ENCODE assay signal across 18 cellular contexts in genomic region chr2:26521913-26522180, GRCh38. TPM values are rescaled to one million over a fixed set of nuclear protein-coding genes. Genes with fewer than 3 reads are reported as not detected.
DNase-seq lines count a peak whose midpoint lies in the region; ATAC-seq, FAIRE-seq and TF ChIP-seq lines count a peak whose summit lies in the region.
"Had no signal": no experiment of that assay in that cellular context is flagged by ENCODE, and none has a peak within 500 bp of the region (broad histone marks: within the 10 kb centered on the region; RNA-seq: fewer than 3 reads in every experiment).

No MANE protein-coding gene starts in this region.

- no peaks in the 10 kb centered on the region for H3K4me1 ChIP-seq in endodermal cell (ENCODE audit: control insufficient read depth, insufficient read depth, low read length)
- H3K4me1 ChIP-seq in aorta (ENCODE audit: control insufficient read depth in 1 of 2, insufficient read depth in 2 of 2, low read length in 2 of 2), result no peaks in the 10 kb centered on the region
- no peaks in the 10 kb centered on the region for H3K4me1 ChIP-seq in kidney (ENCODE audit: control insufficient read depth in 1 of 2, insufficient read depth in 1 of 2, low read depth in 1 of 2, low read length in 2 of 2)
- H3K4me1 ChIP-seq in naive thymus-derived CD4-positive, alpha-beta T cell (ENCODE audit: control insufficient read depth in 2 of 2, insufficient read depth in 2 of 2, low read length in 2 of 2), result peaks cover 4 to 22% of the 10 kb centered on the region in 2 donors
- H3K4me1 ChIP-seq: SJSA1 had no signal

- no peak overlapping the region for H3K27ac ChIP-seq in endodermal cell (ENCODE audit: low read depth, low read length)
- H3K27ac ChIP-seq in aorta (ENCODE audit: low read depth in 1 of 2, low read length in 2 of 2), result no peak overlapping the region
- no peak overlapping the region for H3K27ac ChIP-seq in kidney (ENCODE audit: low read depth in 2 of 2, low read length in 2 of 2)
- no peak overlapping the region for H3K27ac ChIP-seq in naive thymus-derived CD4-positive, alpha-beta T cell (ENCODE audit: low read depth, low read length)
- H3K27ac ChIP-seq: SJSA1 had no signal

- H3K9ac ChIP-seq in endodermal cell (ENCODE audit: extremely low read depth, low read length, poor library complexity, severe bottlenecking) (no peak overlapping the region), kidney (ENCODE audit: low read length in 2 of 2) (no peak overlapping the region)

- H3K4me1 Mint-ChIP-seq in endodermal cell, result no peaks in the 10 kb centered on the region
- peaks cover 11 to 34% (median 28%) of the 10 kb centered on the region in 7 donors for H3K4me1 Mint-ChIP-seq in naive thymus-derived CD4-positive, alpha-beta T cell
- H3K4me1 Mint-ChIP-seq: GM23338 had no signal

- peaks cover 3% of the 10 kb centered on the region for H3K27me3 Mint-ChIP-seq in endodermal cell (ENCODE audit: insufficient read depth)
- H3K27me3 Mint-ChIP-seq in naive thymus-derived CD4-positive, alpha-beta T cell, result peaks cover 0 to 9% (median 0%) of the 10 kb centered on the region in 5 donors

- H3K9me3 ChIP-seq in endodermal cell (ENCODE audit: control insufficient read depth, low read length) (no peaks in the 10 kb centered on the region), aorta (ENCODE audit: control insufficient read depth, low read length) (no peaks in the 10 kb centered on the region), kidney (ENCODE audit: control insufficient read depth in 1 of 2, low read length in 2 of 2) (no peaks in the 10 kb centered on the region)
- no peaks in the 10 kb centered on the region for H3K9me3 ChIP-seq in naive thymus-derived CD4-positive, alpha-beta T cell (ENCODE audit: control insufficient read depth in 2 of 3, low read length in 3 of 3)
- H3K9me3 ChIP-seq: SJSA1 had no signal

- H3K4me3 Mint-ChIP-seq in endodermal cell, result no peak overlapping the region
- no peak overlapping the region for H3K4me3 Mint-ChIP-seq in naive thymus-derived CD4-positive, alpha-beta T cell
- H3K4me3 Mint-ChIP-seq: CD4-positive, CD25-positive, alpha-beta regulatory T cell; GM23338 had no signal

- 75 to 78% methylated on average over 4 to 5 of the region's 5 CpGs for WGBS in endodermal cell (ENCODE audit: insufficient coverage in 1 of 2, insufficient read length in 1 of 2), 2 experiments
- WGBS in aorta, 2 donors, result 36 to 43% methylated on average over 5 of the region's 5 CpGs

- no peaks in the 10 kb centered on the region for H3K27me3 ChIP-seq in endodermal cell (ENCODE audit: control insufficient read depth, insufficient read depth, low read length, poor library complexity, severe bottlenecking)
- H3K27me3 ChIP-seq in aorta (ENCODE audit: control insufficient read depth in 1 of 2, insufficient read depth in 2 of 2, low read length in 1 of 2), result no peaks in the 10 kb centered on the region
- no peaks in the 10 kb centered on the region for H3K27me3 ChIP-seq in naive thymus-derived CD4-positive, alpha-beta T cell (ENCODE audit: control insufficient read depth in 2 of 2, insufficient read depth in 2 of 2, low read length in 2 of 2)

- CTCF ChIA-PET in naive thymus-derived CD4-positive, alpha-beta T cell (lab: Charles Lee), result no interaction called here

- FAIRE-seq in kidney (lab: Jason Lieb, UNC), result no peak
- FAIRE-seq: A204.1 had no signal

- DNase-seq in activated effector memory CD4-positive, alpha-beta T cell treated with anti-CD3 and anti-CD28 coated beads, Interleukin-2, amount 50 U/mL, for 16 hours, result peak; percentile 25
- DNase-seq in activated effector memory CD4-positive, alpha-beta T cell treated with Interleukin-2 at 50 U/mL for 16 hours, result no peak
- DNase-seq in NCI-H524 (lab: John Stamatoyannopoulos, UW) (peak; percentile 88 to 89), endodermal cell (no peak), aorta (peak; percentile 21 to 32), occipital lobe (lab: John Stamatoyannopoulos, UW) (no peak), kidney (no peak)
- no peak for DNase-seq in naive thymus-derived CD4-positive, alpha-beta T cell
- DNase-seq: DMS79 treated with DMSO at 0.1 percent for 48 hours, GDM1, NCI-H1048, NCI-H526 treated with DMSO at 0.1 percent for 48 hours had no signal

- intact Hi-C loops in aorta (cut with DNase I) (no loop called here), kidney (cut with DNase I) (no loop called here)
- intact Hi-C loops in naive thymus-derived CD4-positive, alpha-beta T cell (cut with micrococcal nuclease), result no loop called here

- H3K9me3 Mint-ChIP-seq in endodermal cell, result no peaks in the 10 kb centered on the region
- H3K9me3 Mint-ChIP-seq in naive thymus-derived CD4-positive, alpha-beta T cell, result no peaks in the 10 kb centered on the region
- H3K9me3 Mint-ChIP-seq: CD4-positive, CD25-positive, alpha-beta regulatory T cell; GM23338 had no signal

- no peaks in the 10 kb centered on the region for H3K36me3 ChIP-seq in endodermal cell (ENCODE audit: control insufficient read depth, insufficient read depth, low read length)
- no peaks in the 10 kb centered on the region for H3K36me3 ChIP-seq in aorta (ENCODE audit: control insufficient read depth in 1 of 2, insufficient read depth in 2 of 2, low read length in 1 of 2)
- no peaks in the 10 kb centered on the region for H3K36me3 ChIP-seq in kidney (ENCODE audit: control insufficient read depth in 1 of 2, insufficient read depth in 2 of 2, low read length in 2 of 2)
- H3K36me3 ChIP-seq in naive thymus-derived CD4-positive, alpha-beta T cell (ENCODE audit: control insufficient read depth in 2 of 3, insufficient read depth in 3 of 3, low read length in 3 of 3), result no peaks in the 10 kb centered on the region
- H3K36me3 ChIP-seq: SJSA1 had no signal

- no peaks in the 10 kb centered on the region for H3K36me3 Mint-ChIP-seq in endodermal cell (ENCODE audit: low read depth)
- H3K36me3 Mint-ChIP-seq in naive thymus-derived CD4-positive, alpha-beta T cell, result no peaks in the 10 kb centered on the region
- H3K36me3 Mint-ChIP-seq: CD4-positive, CD25-positive, alpha-beta regulatory T cell had no signal

- POLR2A ChIA-PET in naive thymus-derived CD4-positive, alpha-beta T cell (lab: Charles Lee), result no interaction called here

- TF ChIP-seq CTCF in endodermal cell (conservative IDR thresholded peaks at IDR 0.05), result no peak
- no peak for TF ChIP-seq CTCF in kidney (IDR thresholded peaks at IDR 0.05; ENCODE audit: borderline replicate concordance, extremely low read depth, insufficient read depth)

- H3K4me3 ChIP-seq in endodermal cell (ENCODE audit: low read length), result no peak overlapping the region
- H3K4me3 ChIP-seq in aorta (ENCODE audit: low read length in 2 of 2), result no peak overlapping the region
- H3K4me3 ChIP-seq in kidney (ENCODE audit: low read length in 2 of 2), result no peak overlapping the region
- H3K4me3 ChIP-seq in naive thymus-derived CD4-positive, alpha-beta T cell (ENCODE audit: low read length), result no peak overlapping the region
- H3K4me3 ChIP-seq: GM23338, SJSA1 had no signal

- no peak for ATAC-seq in aorta (ENCODE audit: low FRiP score)
- no peak for ATAC-seq in naive thymus-derived CD4-positive, alpha-beta T cell

- H3K27ac Mint-ChIP-seq in endodermal cell, result peak overlapping the region; percentile 23
- no peak overlapping the region for H3K27ac Mint-ChIP-seq in naive thymus-derived CD4-positive, alpha-beta T cell
- H3K27ac Mint-ChIP-seq: CD4-positive, CD25-positive, alpha-beta regulatory T cell; GM23338 had no signal

RNA-seq across cellular contexts. Expression of gene OTOF, which starts 43.9 kb away (rescaled TPM):
- total RNA-seq in endodermal cell (1 to 10 TPM; 1.1 to 1.2 TPM), aorta (under 1 TPM; 0.06 to 0.24 TPM), occipital lobe (0.47 TPM), kidney (0.16 TPM)
- 0.75 TPM for polyA plus RNA-seq in endodermal cell (2013, experiment 1 of 2)
- polyA plus RNA-seq in endodermal cell (2013, experiment 2 of 2), result 0.37 TPM
- polyA plus RNA-seq in aorta (not detected), kidney (ENCODE audit: insufficient read depth, low read depth, low replicate concordance) (not detected)
- 10 to 100 TPM in 1 of 5 experiments, under 1 TPM in 3, not detected in 1; 0.16 to 14.8 (median 0.71) TPM for total RNA-seq in naive thymus-derived CD4-positive, alpha-beta T cell
- under 1 TPM in 1 of 2 donors, not detected in 1; 0.22 TPM for polyA plus RNA-seq in naive thymus-derived CD4-positive, alpha-beta T cell
- total RNA-seq: Calu3, HT1080, SJSA1 had no signal

Comparison
In these comparisons a context has a peak if more than half of its experiments do, and no peak if none do; other contexts are left out.
1. DNase-seq: peak in activated effector memory CD4-positive, alpha-beta T cell treated with anti-CD3 and anti-CD28 coated beads, Interleukin-2, amount 50 U/mL, for 16 hours (single experiment), NCI-H524 (2 of 2) and aorta (2 of 2); none in activated effector memory CD4-positive, alpha-beta T cell treated with Interleukin-2 at 50 U/mL for 16 hours (single experiment), endodermal cell (single experiment), occipital lobe (single experiment), kidney (single experiment) and naive thymus-derived CD4-positive, alpha-beta T cell (0 of 9).